16 cellular contexts compared by ENCODE assay signal in the genomic region with DNA sequence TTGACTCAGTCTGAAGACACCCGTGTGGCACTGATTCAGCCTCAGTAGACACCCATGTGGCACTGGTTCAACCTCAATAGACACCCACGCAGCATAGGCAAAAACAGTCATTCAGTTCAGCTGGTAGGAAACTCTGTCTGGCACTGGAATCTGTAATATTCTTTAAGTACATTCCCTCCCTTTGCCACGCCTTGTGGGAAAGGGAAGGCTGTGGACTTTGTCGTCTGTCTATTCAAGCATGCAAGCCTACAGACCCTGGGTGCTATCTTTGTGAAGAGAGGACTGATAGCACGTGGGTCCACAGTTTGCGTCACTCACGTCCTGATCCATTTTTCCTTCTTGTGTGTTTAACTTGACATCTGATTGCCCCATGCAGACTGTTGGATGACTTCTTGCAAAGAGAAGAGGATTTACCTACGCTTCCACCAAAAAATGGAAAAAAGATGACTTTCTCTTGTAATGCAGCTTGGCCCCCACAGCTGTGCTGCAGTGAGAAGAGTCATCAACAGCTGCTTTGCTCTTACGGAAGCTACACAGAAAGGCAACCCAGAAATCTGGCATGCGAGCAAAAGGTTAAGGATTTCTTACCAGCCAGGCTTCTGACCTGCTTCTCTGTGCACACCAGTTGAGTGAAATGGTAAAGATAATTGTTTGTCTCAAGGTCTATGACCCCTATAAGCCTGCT.
DNase-seq lines count a peak whose midpoint lies in the region; ATAC-seq, FAIRE-seq and TF ChIP-seq lines count a peak whose summit lies in the region.
"Had no signal": no experiment of that assay in that cellular context is flagged by ENCODE, and none has a peak within 500 bp of the region (broad histone marks: within the 10 kb centered on the region; RNA-seq: fewer than 3 reads in every experiment).

No MANE protein-coding gene starts in this region.

- H3K36me3 ChIP-seq in astrocyte (ENCODE audit: insufficient read depth, low read length) (no peaks in the 10 kb centered on the region), skeletal muscle satellite cell (ENCODE audit: insufficient read depth, low read length) (no peaks in the 10 kb centered on the region)

- peaks cover 60% of the 10 kb centered on the region for H3K4me1 Mint-ChIP-seq in astrocyte (ENCODE audit: low read depth, unreplicated experiment)
- H3K4me1 Mint-ChIP-seq: CD4-positive, CD25-positive, alpha-beta regulatory T cell had no signal

- DNase-seq in EL = peak; percentile 64
- peak; percentile 82 for DNase-seq in astrocyte (ENCODE audit: low read depth)
- peak; percentile 30 for DNase-seq in kidney glomerular epithelial cell (lab: John Stamatoyannopoulos, UW)
- DNase-seq in hypothalamus (lab: John Stamatoyannopoulos, UW) = no peak
- DNase-seq in nucleus accumbens (lab: John Stamatoyannopoulos, UW) = no peak
- no peak for DNase-seq in retina
- DNase-seq: CD4-positive, CD25-positive, alpha-beta regulatory T cell; dermis blood vessel endothelial cell; glutamatergic neuron; NCI-H2029 treated with DMSO at 0.1 percent for 48 hours; stimulated activated CD8-positive, alpha-beta memory T cell treated with anti-CD3 and anti-CD28 coated beads, Interleukin-4, amount 100 ng/mL, for 48 hours had no signal

- no peak overlapping the region for H2AFZ ChIP-seq in astrocyte (ENCODE audit: low read depth, low read length)

- peak overlapping the region; percentile 99 for H3K27ac Mint-ChIP-seq in astrocyte (ENCODE audit: unreplicated experiment)
- H3K27ac Mint-ChIP-seq: activated naive CD8-positive, alpha-beta T cell; CD4-positive, CD25-positive, alpha-beta regulatory T cell had no signal

- no peaks in the 10 kb centered on the region for H3K9me3 Mint-ChIP-seq in astrocyte (ENCODE audit: unreplicated experiment)
- H3K9me3 Mint-ChIP-seq: CD4-positive, CD25-positive, alpha-beta regulatory T cell had no signal

- H3K9me3 ChIP-seq in astrocyte (ENCODE audit: insufficient read depth, low read depth, low read length) (no peaks in the 10 kb centered on the region), skeletal muscle satellite cell (replicated peaks; ENCODE audit: low read length) (no peaks in the 10 kb centered on the region)

- H3K27me3 ChIP-seq in astrocyte (ENCODE audit: insufficient read depth, low read length) (no peaks in the 10 kb centered on the region), skeletal muscle satellite cell (ENCODE audit: control insufficient read depth, insufficient read depth, low read length) (no peaks in the 10 kb centered on the region)

- FAIRE-seq in astrocyte (lab: Jason Lieb, UNC) = no peak

- TF ChIP-seq CTCF in astrocyte (IDR thresholded peaks at IDR 0.05; ENCODE audit: insufficient read depth, low read depth, low read length) = no peak

- H3K9ac ChIP-seq in astrocyte (ENCODE audit: low read length) = peak overlapping the region; percentile 40
- H3K9ac ChIP-seq in skeletal muscle satellite cell (ENCODE audit: low read depth, low read length) = peak overlapping the region; percentile 87

- H3K36me3 Mint-ChIP-seq in astrocyte (ENCODE audit: low read depth, unreplicated experiment) = no peaks in the 10 kb centered on the region

- H3K4me2 ChIP-seq in astrocyte (ENCODE audit: low read length) = peak overlapping the region; percentile 53
- peak overlapping the region; percentile 78 for H3K4me2 ChIP-seq in skeletal muscle satellite cell (ENCODE audit: low read length)

- H4K20me1 ChIP-seq in astrocyte (ENCODE audit: insufficient read depth, low read length) = no peaks in the 10 kb centered on the region

- H3K4me3 Mint-ChIP-seq in astrocyte (ENCODE audit: unreplicated experiment) = peak overlapping the region; percentile 60
- H3K4me3 Mint-ChIP-seq: activated naive CD8-positive, alpha-beta T cell; CD4-positive, CD25-positive, alpha-beta regulatory T cell had no signal

- H3K79me2 ChIP-seq in astrocyte (ENCODE audit: insufficient read depth, low read length) = no peaks in the 10 kb centered on the region

- H3K27me3 Mint-ChIP-seq in astrocyte (ENCODE audit: low read depth, unreplicated experiment) = no peaks in the 10 kb centered on the region
- H3K27me3 Mint-ChIP-seq: activated naive CD8-positive, alpha-beta T cell; CD4-positive, CD25-positive, alpha-beta regulatory T cell had no signal

- peak overlapping the region; percentile 79 for H3K27ac ChIP-seq in astrocyte (ENCODE audit: low read depth, low read length)
- H3K27ac ChIP-seq: SK-N-MC, VCaP had no signal

- peaks cover 36% of the 10 kb centered on the region for H3K4me1 ChIP-seq in astrocyte (ENCODE audit: insufficient read depth, low read length)
- H3K4me1 ChIP-seq in skeletal muscle satellite cell (ENCODE audit: control insufficient read depth, insufficient read depth, low read length) = peaks cover 60% of the 10 kb centered on the region

- ATAC-seq in GM18867 (IDR thresholded peaks at IDR 0.05; ENCODE audit: unreplicated experiment) = no peak

- H3K4me3 ChIP-seq in astrocyte (ENCODE audit: insufficient read depth, low read depth, low read length) (no peak overlapping the region), skeletal muscle satellite cell (ENCODE audit: low read length) (peak overlapping the region; percentile 58)
- H3K4me3 ChIP-seq: SK-N-MC had no signal

Comparison
In these comparisons a context has a peak if more than half of its experiments do, and no peak if none do; other contexts are left out.
1. DNase-seq: peak in EL (single experiment), astrocyte (single experiment) and kidney glomerular epithelial cell (single experiment); none in hypothalamus (0 of 51), nucleus accumbens (0 of 56) and retina (single experiment).